ENCODE assay signal across 17 cellular contexts in genomic region chr1:219587401-219587800, GRCh38. TPM values are rescaled to one million over a fixed set of nuclear protein-coding genes. Genes with fewer than 3 reads are reported as not detected.
DNase-seq lines count a peak whose midpoint lies in the region; ATAC-seq and TF ChIP-seq lines count a peak whose summit lies in the region.
"Had no signal": no experiment of that assay in that cellular context is flagged by ENCODE, and none has a peak within 500 bp of the region (broad histone marks: within the 10 kb centered on the region; RNA-seq: fewer than 3 reads in every experiment).

No MANE protein-coding gene starts in this region.

- no peak overlapping the region for H3K4me3 Mint-ChIP-seq in type B pancreatic cell
- H3K4me3 Mint-ChIP-seq in stimulated activated naive CD8-positive, alpha-beta T cell treated with anti-CD3 and anti-CD28 coated beads, Interleukin-15, amount 100 ng/mL, for 72 hours: no peak overlapping the region
- H3K4me3 Mint-ChIP-seq: B cell; CD8-positive, alpha-beta T cell; HFFc6 had no signal

- H3K9me3 Mint-ChIP-seq in type B pancreatic cell: peaks cover 18% of the 10 kb centered on the region
- H3K9me3 Mint-ChIP-seq in stimulated activated naive CD8-positive, alpha-beta T cell treated with anti-CD3 and anti-CD28 coated beads, Interleukin-15, amount 100 ng/mL, for 72 hours: peaks cover 7 to 25% of the 10 kb centered on the region in 2 donors

- H3K4me1 ChIP-seq in right atrium auricular region: peaks cover 0 to 2% of the 10 kb centered on the region in 2 donors

- H3K4me3 ChIP-seq in right atrium auricular region: no peak overlapping the region
- peak overlapping the region; percentile 53 for H3K4me3 ChIP-seq in SK-N-MC
- no peak overlapping the region for H3K4me3 ChIP-seq in dorsolateral prefrontal cortex

- peaks cover 15% of the 10 kb centered on the region for H3K4me1 Mint-ChIP-seq in type B pancreatic cell (ENCODE audit: unreplicated experiment)
- peaks cover 8% of the 10 kb centered on the region for H3K4me1 Mint-ChIP-seq in stimulated activated naive CD8-positive, alpha-beta T cell treated with anti-CD3 and anti-CD28 coated beads, Interleukin-15, amount 100 ng/mL, for 72 hours

- intact Hi-C loops in Right ventricle myocardium superior (cut with DNase I): no loop called here
- intact Hi-C loops in dorsolateral prefrontal cortex (cut with DNase I): no loop called here

- ATAC-seq in Right ventricle myocardium superior (ENCODE audit: poor library complexity): peak; percentile 37
- no peak for ATAC-seq in stimulated activated naive CD8-positive, alpha-beta T cell treated with anti-CD3 and anti-CD28 coated beads, Interleukin-15, amount 100 ng/mL, for 72 hours
- ATAC-seq: CD8-positive, alpha-beta T cell had no signal

- peaks cover 0 to 4% of the 10 kb centered on the region in 2 donors for H3K9me3 ChIP-seq in right atrium auricular region
- H3K9me3 ChIP-seq in SK-N-MC (ENCODE audit: low read depth, low read length): no peaks in the 10 kb centered on the region

- no peak overlapping the region for H3K27ac ChIP-seq in right atrium auricular region
- H3K27ac ChIP-seq in SK-N-MC: no peak overlapping the region
- H3K27ac ChIP-seq in dorsolateral prefrontal cortex: peak overlapping the region in 32 of 59 donors; percentile 5 to 72 (median 46)
- H3K27ac ChIP-seq: KMS-11 had no signal

- peaks cover 3% of the 10 kb centered on the region for H3K27me3 Mint-ChIP-seq in type B pancreatic cell
- H3K27me3 Mint-ChIP-seq in stimulated activated naive CD8-positive, alpha-beta T cell treated with anti-CD3 and anti-CD28 coated beads, Interleukin-15, amount 100 ng/mL, for 72 hours: no peaks in the 10 kb centered on the region

- peaks cover 25% of the 10 kb centered on the region for H3K36me3 Mint-ChIP-seq in type B pancreatic cell
- H3K36me3 Mint-ChIP-seq: CD8-positive, alpha-beta T cell had no signal

- TF ChIP-seq CTCF in right atrium auricular region (IDR thresholded peaks at IDR 0.05) (no peak), dorsolateral prefrontal cortex (IDR thresholded peaks at IDR 0.05 in 54 of 56, conservative IDR thresholded peaks at IDR 0.05 in 2 of 56; ENCODE audit: low read depth in 1 of 56, partially characterized antibody in 56 of 56) (no peak), type B pancreatic cell (conservative IDR thresholded peaks at IDR 0.05) (no peak)

- H3K27ac Mint-ChIP-seq in type B pancreatic cell: peak overlapping the region; percentile 41
- no peak overlapping the region for H3K27ac Mint-ChIP-seq in stimulated activated naive CD8-positive, alpha-beta T cell treated with anti-CD3 and anti-CD28 coated beads, Interleukin-15, amount 100 ng/mL, for 72 hours
- H3K27ac Mint-ChIP-seq: B cell; CD8-positive, alpha-beta T cell; HFFc6 had no signal

- H3K9ac ChIP-seq in SK-N-MC (ENCODE audit: insufficient read length): no peak overlapping the region
- H3K9ac ChIP-seq: KMS-11 had no signal

- H3K36me3 ChIP-seq in right atrium auricular region (no peaks in the 10 kb centered on the region), SK-N-MC (ENCODE audit: insufficient read depth, low read length) (no peaks in the 10 kb centered on the region)

- no peaks in the 10 kb centered on the region for H3K27me3 ChIP-seq in right atrium auricular region
- H3K27me3 ChIP-seq in dorsolateral prefrontal cortex: no peaks in the 10 kb centered on the region

- DNase-seq in Right ventricle myocardium superior (no peak), right atrium auricular region (ENCODE audit: low spot score) (no peak), SK-N-MC (ENCODE audit: low read depth, low spot score) (no peak), dorsolateral prefrontal cortex (no peak), type B pancreatic cell (ENCODE audit: extremely low spot score, unreplicated experiment) (no peak), H4 (ENCODE audit: low spot score) (no peak), NCI-H226 (no peak)
- DNase-seq in stimulated activated naive CD8-positive, alpha-beta T cell treated with anti-CD3 and anti-CD28 coated beads, Interleukin-15, amount 100 ng/mL, for 72 hours: no peak
- DNase-seq: CD8-positive, alpha-beta T cell; HFFc6; MM.1S; NCI-H1417 treated with DMSO at 0.1 percent for 48 hours; NCI-H2081; NCI-H526 treated with DMSO at 0.1 percent for 48 hours had no signal

RNA-seq across cellular contexts. Expression of gene ZC3H11B, which starts 25.5 kb away (rescaled TPM):
- total RNA-seq in Right ventricle myocardium superior: 1.0 TPM
- not detected for total RNA-seq in right atrium auricular region
- 1 to 10 TPM in 1 of 120 experiments, under 1 TPM in 32, not detected in 87; 0.29 to 1.0 (median 0.61) TPM for total RNA-seq in dorsolateral prefrontal cortex
- total RNA-seq in type B pancreatic cell (ENCODE audit: low replicate concordance): 0.19 and 0.80 TPM in 2 replicates
- 0.23 TPM in 1 of 2 replicates, not detected in the other for total RNA-seq in H4 (2014; rRNA removed; shearing (Covaris generic))
- total RNA-seq: H1 had no signal

Comparison
In these comparisons a context has a peak if more than half of its experiments do, and no peak if none do; other contexts are left out.
1. H3K27ac ChIP-seq: peak in dorsolateral prefrontal cortex (32 of 59); none in right atrium auricular region (0 of 2) and SK-N-MC (single experiment).